8 cellular contexts compared by ENCODE assay signal in the genomic region with DNA sequence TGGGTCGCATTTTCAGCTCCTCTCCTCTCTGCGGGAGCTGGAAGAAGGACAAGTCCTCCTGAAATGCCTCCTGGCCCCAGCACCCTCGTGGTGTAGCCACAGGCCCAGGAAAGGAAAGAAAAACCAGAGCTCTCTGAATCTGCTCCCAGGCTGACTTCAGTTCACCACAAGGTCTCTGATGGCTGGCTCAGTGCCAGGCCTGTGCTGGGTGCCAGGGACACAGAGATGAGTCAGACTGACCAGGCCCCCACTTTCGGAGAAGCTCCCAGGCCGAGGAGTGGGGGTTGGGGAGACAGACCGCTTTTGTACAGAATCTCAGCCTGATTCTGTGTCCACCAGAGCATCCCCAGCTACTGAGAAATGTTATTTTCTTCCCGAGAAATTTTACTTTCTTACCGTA. TPM values are rescaled to one million over a fixed set of nuclear protein-coding genes. Genes with fewer than 3 reads are reported as not detected.
DNase-seq lines count a peak whose midpoint lies in the region; ATAC-seq and TF ChIP-seq lines count a peak whose summit lies in the region.

No MANE protein-coding gene starts in this region.

- POLR2A ChIA-PET in activated CD4-positive, alpha-beta memory T cell treated with anti-CD3 and anti-CD28 coated beads for 36 hours (lab: Charles Lee): interaction anchor here (0.7 to 1.1 kb wide), 4 partner anchors 9 to 112 kb away, joined by 3 to 6 read pairs (median 4); partner anchors contain the start of gene RECK

- no peaks in the 10 kb centered on the region for H3K27me3 Mint-ChIP-seq in activated CD4-positive, alpha-beta memory T cell treated with anti-CD3 and anti-CD28 coated beads for 36 hours
- H3K27me3 Mint-ChIP-seq in mesothelial cell of epicardium (ENCODE audit: low read depth): no peaks in the 10 kb centered on the region
- no peaks in the 10 kb centered on the region for H3K27me3 Mint-ChIP-seq in glutamatergic neuron (ENCODE audit: unreplicated experiment)

- TF ChIP-seq CTCF in mesothelial cell of epicardium (IDR thresholded peaks at IDR 0.05; ENCODE audit: unreplicated experiment): no peak
- TF ChIP-seq CTCF in glutamatergic neuron (IDR thresholded peaks at IDR 0.05; ENCODE audit: partially characterized antibody, unreplicated experiment): no peak

- CTCF ChIA-PET in activated CD4-positive, alpha-beta memory T cell treated with anti-CD3 and anti-CD28 coated beads for 36 hours (lab: Charles Lee): interaction anchor here (1.4 to 3.8 kb wide), 6 partner anchors 12 to 112 kb away, joined by 3 to 41 read pairs (median 6); partner anchors contain the start of genes CLTA, GLIPR2 and RECK

- peaks cover 84% of the 10 kb centered on the region for H3K4me1 Mint-ChIP-seq in activated CD4-positive, alpha-beta memory T cell treated with anti-CD3 and anti-CD28 coated beads for 36 hours (ENCODE audit: low read depth)
- H3K4me1 Mint-ChIP-seq in mesothelial cell of epicardium: peaks cover 15% of the 10 kb centered on the region
- peaks cover 3% of the 10 kb centered on the region for H3K4me1 Mint-ChIP-seq in glutamatergic neuron (ENCODE audit: low read depth, unreplicated experiment)

- peaks cover 21% of the 10 kb centered on the region for H3K36me3 Mint-ChIP-seq in activated CD4-positive, alpha-beta memory T cell treated with anti-CD3 and anti-CD28 coated beads for 36 hours
- H3K36me3 Mint-ChIP-seq in mesothelial cell of epicardium (peaks cover 25% of the 10 kb centered on the region), glutamatergic neuron (ENCODE audit: unreplicated experiment) (peaks cover 21% of the 10 kb centered on the region)

- H3K4me3 Mint-ChIP-seq in activated CD4-positive, alpha-beta memory T cell treated with anti-CD3 and anti-CD28 coated beads for 36 hours: no peak overlapping the region
- H3K4me3 Mint-ChIP-seq in mesothelial cell of epicardium (no peak overlapping the region), glutamatergic neuron (ENCODE audit: unreplicated experiment) (no peak overlapping the region)

- H3K27ac Mint-ChIP-seq in activated CD4-positive, alpha-beta memory T cell treated with anti-CD3 and anti-CD28 coated beads for 36 hours: peak overlapping the region; percentile 30
- H3K27ac Mint-ChIP-seq in mesothelial cell of epicardium: peak overlapping the region; percentile 25
- H3K27ac Mint-ChIP-seq in glutamatergic neuron (ENCODE audit: unreplicated experiment): no peak overlapping the region

- DNase-seq in HUDEP-2 (lab: John Stamatoyannopoulos, UW; ENCODE audit: unreplicated experiment in 76 of 76) (peak in 72 of 76 experiments; percentile 11 to 90 (median 72)), dedifferentiated amniotic fluid mesenchymal stem cell (ENCODE audit: extremely low spot score) (peak; percentile 88), mesothelial cell of epicardium (ENCODE audit: low spot score in 2 of 2, unreplicated experiment in 2 of 2) (peak in 1 of 2 experiments; percentile 70), glutamatergic neuron (no peak), NCI-H2171 (lab: John Stamatoyannopoulos, UW) (no peak)
- peak; percentile 88 for DNase-seq in activated CD4-positive, alpha-beta memory T cell treated with anti-CD3 and anti-CD28 coated beads for 36 hours
- DNase-seq in stimulated activated CD8-positive, alpha-beta memory T cell treated with anti-CD3 and anti-CD28 coated beads, Interleukin-7, amount 100 ng/mL, for 24 hours (ENCODE audit: low read depth): peak; percentile 41

- intact Hi-C loops in activated CD4-positive, alpha-beta memory T cell treated with anti-CD3 and anti-CD28 coated beads for 36 hours (cut with micrococcal nuclease): no loop called here

- peak; percentile 51 for ATAC-seq in GM18517 (IDR thresholded peaks at IDR 0.05; ENCODE audit: unreplicated experiment)

- H3K9me3 Mint-ChIP-seq in activated CD4-positive, alpha-beta memory T cell treated with anti-CD3 and anti-CD28 coated beads for 36 hours: peaks cover 13% of the 10 kb centered on the region
- H3K9me3 Mint-ChIP-seq in mesothelial cell of epicardium (peaks cover 13% of the 10 kb centered on the region), glutamatergic neuron (ENCODE audit: unreplicated experiment) (peaks cover 3% of the 10 kb centered on the region)

RNA-seq across cellular contexts. Expression of gene GLIPR2, which starts 12.1 kb away (rescaled TPM):
- 10 to 100 TPM; 24.7 to 25.8 TPM for total RNA-seq in activated CD4-positive, alpha-beta memory T cell treated with anti-CD3 and anti-CD28 coated beads for 36 hours
- total RNA-seq in mesothelial cell of epicardium: 31.3 to 34.1 TPM (median 33.3 TPM) in 3 replicates
- 84.4 TPM for total RNA-seq in glutamatergic neuron (ENCODE audit: unreplicated experiment)

RNA-seq across cellular contexts. Expression of gene CCIN, which starts 20.5 kb away (rescaled TPM):
- not detected for total RNA-seq in activated CD4-positive, alpha-beta memory T cell treated with anti-CD3 and anti-CD28 coated beads for 36 hours
- total RNA-seq in mesothelial cell of epicardium (0.33 to 0.52 TPM (median 0.40 TPM) in 3 replicates), glutamatergic neuron (ENCODE audit: unreplicated experiment) (0.22 TPM)

RNA-seq across cellular contexts. Expression of gene CLTA, which starts 42.1 kb away (rescaled TPM):
- total RNA-seq in activated CD4-positive, alpha-beta memory T cell treated with anti-CD3 and anti-CD28 coated beads for 36 hours: 100 to 1,000 TPM; 139 to 144 TPM
- total RNA-seq in mesothelial cell of epicardium: 173 to 181 TPM (median 180 TPM) in 3 replicates
- 164 TPM for total RNA-seq in glutamatergic neuron (ENCODE audit: unreplicated experiment)

Comparison
In these comparisons a context has a peak if more than half of its experiments do, and no peak if none do; other contexts are left out.
1. DNase-seq: peak in HUDEP-2 (72 of 76), activated CD4-positive, alpha-beta memory T cell treated with anti-CD3 and anti-CD28 coated beads for 36 hours (single experiment), dedifferentiated amniotic fluid mesenchymal stem cell (single experiment) and stimulated activated CD8-positive, alpha-beta memory T cell treated with anti-CD3 and anti-CD28 coated beads, Interleukin-7, amount 100 ng/mL, for 24 hours (single experiment); none in glutamatergic neuron (single experiment) and NCI-H2171 (single experiment).